Comparison of ENCODE assay signal across 31 cellular contexts in the genomic region with DNA sequence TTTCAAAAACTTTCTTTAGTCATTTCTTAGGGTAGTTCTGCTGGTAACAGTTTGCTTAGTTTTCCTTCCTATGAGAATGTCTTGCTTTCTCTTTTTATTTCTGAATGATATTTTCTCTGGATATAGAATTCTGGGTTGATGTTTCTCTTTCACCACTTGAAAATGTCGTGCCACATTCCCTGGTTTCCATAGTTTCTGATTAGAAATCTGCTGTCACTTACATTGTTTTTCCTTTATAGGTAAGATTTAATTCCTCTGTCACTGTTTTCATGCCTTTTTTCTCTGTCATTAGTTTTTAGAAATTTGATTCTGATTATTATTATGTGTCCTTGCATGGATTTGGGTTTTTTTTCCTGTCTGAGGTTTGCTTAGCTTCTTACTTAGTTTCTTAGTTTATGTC.
"Had no signal": no experiment of that assay in that cellular context is flagged by ENCODE, and none has a peak within 500 bp of the region (broad histone marks: within the 10 kb centered on the region; RNA-seq: fewer than 3 reads in every experiment).

No MANE protein-coding gene starts in this region.

- H3K27me3 ChIP-seq: left lung, neural progenitor cell, neutrophil, stomach, testis, thyroid gland, transverse colon, upper lobe of left lung had no signal

- ATAC-seq: left colon; left lung; lower lobe of right lung; natural killer cell; psoas muscle; sciatic nerve; stimulated activated naive B cell treated with anti-CD40 and anti-IgM and Interleukin-4, amounts not matched to agents 10 μg/mL and 1 μg/mL and 100 μg/mL, for 72 hours; stimulated activated naive CD8-positive, alpha-beta T cell treated with anti-CD3 and anti-CD28 coated beads, Interleukin-15, Interleukin-2, amounts not matched to agents 100 U/mL and 50 U/mL, for 24 hours had no signal

- H3K4me3 ChIP-seq: left lung, lower lobe of right lung, neural progenitor cell, psoas muscle, skin epidermis, stomach, testis, thyroid gland, transverse colon, upper lobe of left lung had no signal

- H2AFZ ChIP-seq: neural progenitor cell, parathyroid adenoma had no signal

- H3K9me3 Mint-ChIP-seq: natural killer cell had no signal

- H3K79me2 ChIP-seq: parathyroid adenoma had no signal

- H3K4me1 Mint-ChIP-seq: immature natural killer cell; mesothelial cell of epicardium; naive B cell; natural killer cell; nephron progenitor cell; neural progenitor cell; stimulated activated naive B cell treated with anti-CD40 and anti-IgM and Interleukin-4, amounts not matched to agents 10 μg/mL and 1 μg/mL and 100 μg/mL, for 72 hours had no signal

- H3K4me3 Mint-ChIP-seq: immature natural killer cell; mesothelial cell of epicardium; naive B cell; natural killer cell; nephron progenitor cell; neural progenitor cell; stimulated activated naive B cell treated with anti-CD40 and anti-IgM and Interleukin-4, amounts not matched to agents 10 μg/mL and 1 μg/mL and 100 μg/mL, for 72 hours had no signal

- H3K4me2 ChIP-seq: neural progenitor cell had no signal

- FAIRE-seq: islet of Langerhans, kidney, urothelium cell line had no signal

- H3K36me3 Mint-ChIP-seq: immature natural killer cell, neural progenitor cell had no signal

- DNase-seq: hypothalamus; immature natural killer cell; kidney; left colon; left lung; lower lobe of right lung; mesendoderm; naive B cell; natural killer cell; nephron progenitor cell; occipital lobe; psoas muscle; stimulated activated CD4-positive, alpha-beta T cell treated with anti-CD3 and anti-CD28 coated beads, Interleukin-12 subunit alpha, Interleukin-12 subunit beta, amount 100 ng/mL, for 4 hours; stimulated activated CD4-positive, alpha-beta T cell treated with anti-CD3 and anti-CD28 coated beads, Interleukin-15, amount 100 ng/mL, for 24 hours; stimulated activated CD4-positive, alpha-beta T cell treated with anti-CD3 and anti-CD28 coated beads, Interleukin-2, amount 100 ng/mL, for 24 hours; stimulated activated CD4-positive, alpha-beta T cell treated with anti-CD3 and anti-CD28 coated beads, Interleukin-4, amount 100 ng/mL, for 1 hour; stimulated activated naive B cell treated with anti-CD40 and anti-IgM and Interleukin-4, amounts not matched to agents 10 μg/mL and 1 μg/mL and 100 μg/mL, for 72 hours; stimulated activated naive CD8-positive, alpha-beta T cell treated with anti-CD3 and anti-CD28 coated beads, Interleukin-15, Interleukin-2, amounts not matched to agents 100 U/mL and 50 U/mL, for 24 hours; stomach; testis; thyroid gland; transverse colon; upper lobe of left lung had no signal

- H3K9me3 ChIP-seq: lower lobe of right lung, neutrophil, psoas muscle, testis, thyroid gland had no signal

- H3K4me1 ChIP-seq: left lung, lower lobe of right lung, neural progenitor cell, parathyroid adenoma, psoas muscle, stomach, testis, thyroid gland, transverse colon, upper lobe of left lung had no signal

- H3K27ac Mint-ChIP-seq: immature natural killer cell; mesothelial cell of epicardium; naive B cell; natural killer cell; nephron progenitor cell; neural progenitor cell; stimulated activated naive B cell treated with anti-CD40 and anti-IgM and Interleukin-4, amounts not matched to agents 10 μg/mL and 1 μg/mL and 100 μg/mL, for 72 hours had no signal

- H3K9ac ChIP-seq: neural progenitor cell, parathyroid adenoma had no signal

- H3K27ac ChIP-seq: left lung, lower lobe of right lung, neural progenitor cell, neutrophil, parathyroid adenoma, psoas muscle, skin epidermis, stomach, testis, thyroid gland, transverse colon, upper lobe of left lung had no signal

- H3K36me3 ChIP-seq: left lung, lower lobe of right lung, neural progenitor cell, neutrophil, stomach, thyroid gland, transverse colon, upper lobe of left lung had no signal
